Comparison of ENCODE assay signal across 1 cellular context in genomic region chr20:47484303-47484702, GRCh38.
TF ChIP-seq lines count a peak whose summit lies in the region.

No MANE protein-coding gene starts in this region.

TF ChIP-seq in HepG2, 621 proteins besides CTCF, POLR2A, EP300 and RAD21:
- no peak for TF ChIP-seq ZNF407 (CRISPR knock-in tag; IDR thresholded peaks at IDR 0.05; ENCODE audit: not compliant biosample characterization)
- TF ChIP-seq ZEB1 (IDR thresholded peaks at IDR 0.05; ENCODE audit: insufficient replicate concordance, low read depth) = no peak
- no peak for TF ChIP-seq ZNF766 (CRISPR knock-in tag; IDR thresholded peaks at IDR 0.05; ENCODE audit: borderline replicate concordance)
- peak; percentile 23 to 42; a peak in 2 of 4 replicates for TF ChIP-seq MAFK (conservative IDR thresholded peaks at IDR 0.05 in 1 of 2, IDR thresholded peaks at IDR 0.05 in 1 of 2; ENCODE audit: low read length in 2 of 2)
- TF ChIP-seq MAFF (IDR thresholded peaks at IDR 0.05; ENCODE audit: low read depth, low read length) = peak; percentile 28; the same call in 1 of the 2 replicates
- no peak for TF ChIP-seq ZNF124 (CRISPR knock-in tag; IDR thresholded peaks at IDR 0.05)
